Comparison of ENCODE assay signal across 1 cellular context in the genomic region with DNA sequence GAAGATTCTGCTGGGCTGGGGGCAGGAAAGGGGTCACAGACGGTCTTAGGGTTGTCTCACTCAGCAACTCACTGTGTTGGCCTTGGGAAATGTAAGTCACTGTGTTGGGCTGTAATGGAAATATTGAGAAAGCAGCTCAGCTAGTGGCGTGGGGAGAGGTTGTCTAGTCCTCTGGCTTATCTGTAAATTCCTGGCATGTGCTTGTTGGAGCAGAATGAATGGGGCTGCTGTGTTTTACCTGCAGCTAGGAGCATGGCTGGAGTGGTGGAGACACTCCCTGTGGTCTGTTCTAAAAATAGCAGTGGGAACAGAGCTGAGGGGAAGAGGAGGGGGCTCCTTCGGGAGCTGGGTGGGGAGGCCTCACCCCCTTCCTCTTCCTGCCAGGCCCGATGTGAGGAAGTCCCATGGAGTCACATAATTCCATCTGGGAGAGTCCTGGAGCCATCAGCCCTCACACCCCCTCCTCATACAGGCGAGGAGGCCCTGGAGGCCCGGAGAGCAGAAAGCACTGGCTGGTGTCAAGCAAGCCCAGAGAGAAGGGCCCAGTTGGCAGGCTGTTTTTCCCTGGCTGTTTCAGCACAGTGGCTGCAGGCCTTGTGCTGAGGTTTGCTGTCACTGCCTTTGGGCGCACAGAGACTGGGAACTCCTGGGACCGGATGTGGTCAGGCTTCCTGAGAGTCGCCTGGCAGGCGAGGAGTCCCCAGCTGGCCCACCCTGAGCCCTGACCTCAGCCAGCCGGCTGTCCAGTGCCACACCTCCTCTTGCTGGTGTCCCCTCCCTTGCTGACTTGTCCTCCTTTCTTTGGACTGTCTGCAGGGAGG.
TF ChIP-seq lines count a peak whose summit lies in the region.

No MANE protein-coding gene starts in this region.

TF ChIP-seq in K562, 482 proteins besides CTCF, POLR2A, EP300 and RAD21 (continued from another document and continues in another):
- TF ChIP-seq, protein P1, sequence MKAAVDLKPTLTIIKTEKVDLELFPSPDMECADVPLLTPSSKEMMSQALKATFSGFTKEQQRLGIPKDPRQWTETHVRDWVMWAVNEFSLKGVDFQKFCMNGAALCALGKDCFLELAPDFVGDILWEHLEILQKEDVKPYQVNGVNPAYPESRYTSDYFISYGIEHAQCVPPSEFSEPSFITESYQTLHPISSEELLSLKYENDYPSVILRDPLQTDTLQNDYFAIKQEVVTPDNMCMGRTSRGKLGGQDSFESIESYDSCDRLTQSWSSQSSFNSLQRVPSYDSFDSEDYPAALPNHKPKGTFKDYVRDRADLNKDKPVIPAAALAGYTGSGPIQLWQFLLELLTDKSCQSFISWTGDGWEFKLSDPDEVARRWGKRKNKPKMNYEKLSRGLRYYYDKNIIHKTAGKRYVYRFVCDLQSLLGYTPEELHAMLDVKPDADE (conservative IDR thresholded peaks at IDR 0.05; ENCODE audit: control insufficient read depth, low read depth, low read length): no peak
- TF ChIP-seq, protein P2, sequence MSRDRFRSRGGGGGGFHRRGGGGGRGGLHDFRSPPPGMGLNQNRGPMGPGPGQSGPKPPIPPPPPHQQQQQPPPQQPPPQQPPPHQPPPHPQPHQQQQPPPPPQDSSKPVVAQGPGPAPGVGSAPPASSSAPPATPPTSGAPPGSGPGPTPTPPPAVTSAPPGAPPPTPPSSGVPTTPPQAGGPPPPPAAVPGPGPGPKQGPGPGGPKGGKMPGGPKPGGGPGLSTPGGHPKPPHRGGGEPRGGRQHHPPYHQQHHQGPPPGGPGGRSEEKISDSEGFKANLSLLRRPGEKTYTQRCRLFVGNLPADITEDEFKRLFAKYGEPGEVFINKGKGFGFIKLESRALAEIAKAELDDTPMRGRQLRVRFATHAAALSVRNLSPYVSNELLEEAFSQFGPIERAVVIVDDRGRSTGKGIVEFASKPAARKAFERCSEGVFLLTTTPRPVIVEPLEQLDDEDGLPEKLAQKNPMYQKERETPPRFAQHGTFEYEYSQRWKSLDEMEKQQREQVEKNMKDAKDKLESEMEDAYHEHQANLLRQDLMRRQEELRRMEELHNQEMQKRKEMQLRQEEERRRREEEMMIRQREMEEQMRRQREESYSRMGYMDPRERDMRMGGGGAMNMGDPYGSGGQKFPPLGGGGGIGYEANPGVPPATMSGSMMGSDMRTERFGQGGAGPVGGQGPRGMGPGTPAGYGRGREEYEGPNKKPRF (IDR thresholded peaks at IDR 0.05; ENCODE audit: low read depth, low read length): no peak
- TF ChIP-seq CBX3 (IDR thresholded peaks at IDR 0.05; ENCODE audit: borderline replicate concordance in 1 of 2, low read length in 2 of 2): no peak
- TF ChIP-seq, protein P3, sequence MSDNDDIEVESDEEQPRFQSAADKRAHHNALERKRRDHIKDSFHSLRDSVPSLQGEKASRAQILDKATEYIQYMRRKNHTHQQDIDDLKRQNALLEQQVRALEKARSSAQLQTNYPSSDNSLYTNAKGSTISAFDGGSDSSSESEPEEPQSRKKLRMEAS (CRISPR knock-in tag; IDR thresholded peaks at IDR 0.05): peak; percentile 15; the same call in 1 of the 2 replicates
- TF ChIP-seq, protein P4, sequence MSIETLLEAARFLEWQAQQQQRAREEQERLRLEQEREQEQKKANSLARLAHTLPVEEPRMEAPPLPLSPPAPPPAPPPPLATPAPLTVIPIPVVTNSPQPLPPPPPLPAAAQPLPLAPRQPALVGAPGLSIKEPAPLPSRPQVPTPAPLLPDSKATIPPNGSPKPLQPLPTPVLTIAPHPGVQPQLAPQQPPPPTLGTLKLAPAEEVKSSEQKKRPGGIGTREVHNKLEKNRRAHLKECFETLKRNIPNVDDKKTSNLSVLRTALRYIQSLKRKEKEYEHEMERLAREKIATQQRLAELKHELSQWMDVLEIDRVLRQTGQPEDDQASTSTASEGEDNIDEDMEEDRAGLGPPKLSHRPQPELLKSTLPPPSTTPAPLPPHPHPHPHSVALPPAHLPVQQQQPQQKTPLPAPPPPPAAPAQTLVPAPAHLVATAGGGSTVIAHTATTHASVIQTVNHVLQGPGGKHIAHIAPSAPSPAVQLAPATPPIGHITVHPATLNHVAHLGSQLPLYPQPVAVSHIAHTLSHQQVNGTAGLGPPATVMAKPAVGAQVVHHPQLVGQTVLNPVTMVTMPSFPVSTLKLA (conservative IDR thresholded peaks at IDR 0.05): peak in 1 of 2 experiments; percentile 41; a peak in 1 of 4 replicates
- TF ChIP-seq ZNF696 (CRISPR knock-in tag; conservative IDR thresholded peaks at IDR 0.05): no peak
- TF ChIP-seq, protein P5, sequence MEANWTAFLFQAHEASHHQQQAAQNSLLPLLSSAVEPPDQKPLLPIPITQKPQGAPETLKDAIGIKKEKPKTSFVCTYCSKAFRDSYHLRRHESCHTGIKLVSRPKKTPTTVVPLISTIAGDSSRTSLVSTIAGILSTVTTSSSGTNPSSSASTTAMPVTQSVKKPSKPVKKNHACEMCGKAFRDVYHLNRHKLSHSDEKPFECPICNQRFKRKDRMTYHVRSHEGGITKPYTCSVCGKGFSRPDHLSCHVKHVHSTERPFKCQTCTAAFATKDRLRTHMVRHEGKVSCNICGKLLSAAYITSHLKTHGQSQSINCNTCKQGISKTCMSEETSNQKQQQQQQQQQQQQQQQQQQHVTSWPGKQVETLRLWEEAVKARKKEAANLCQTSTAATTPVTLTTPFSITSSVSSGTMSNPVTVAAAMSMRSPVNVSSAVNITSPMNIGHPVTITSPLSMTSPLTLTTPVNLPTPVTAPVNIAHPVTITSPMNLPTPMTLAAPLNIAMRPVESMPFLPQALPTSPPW (CRISPR knock-in tag; IDR thresholded peaks at IDR 0.05): peak; percentile 30; the same call in 1 of the 2 replicates
- TF ChIP-seq, protein P6, sequence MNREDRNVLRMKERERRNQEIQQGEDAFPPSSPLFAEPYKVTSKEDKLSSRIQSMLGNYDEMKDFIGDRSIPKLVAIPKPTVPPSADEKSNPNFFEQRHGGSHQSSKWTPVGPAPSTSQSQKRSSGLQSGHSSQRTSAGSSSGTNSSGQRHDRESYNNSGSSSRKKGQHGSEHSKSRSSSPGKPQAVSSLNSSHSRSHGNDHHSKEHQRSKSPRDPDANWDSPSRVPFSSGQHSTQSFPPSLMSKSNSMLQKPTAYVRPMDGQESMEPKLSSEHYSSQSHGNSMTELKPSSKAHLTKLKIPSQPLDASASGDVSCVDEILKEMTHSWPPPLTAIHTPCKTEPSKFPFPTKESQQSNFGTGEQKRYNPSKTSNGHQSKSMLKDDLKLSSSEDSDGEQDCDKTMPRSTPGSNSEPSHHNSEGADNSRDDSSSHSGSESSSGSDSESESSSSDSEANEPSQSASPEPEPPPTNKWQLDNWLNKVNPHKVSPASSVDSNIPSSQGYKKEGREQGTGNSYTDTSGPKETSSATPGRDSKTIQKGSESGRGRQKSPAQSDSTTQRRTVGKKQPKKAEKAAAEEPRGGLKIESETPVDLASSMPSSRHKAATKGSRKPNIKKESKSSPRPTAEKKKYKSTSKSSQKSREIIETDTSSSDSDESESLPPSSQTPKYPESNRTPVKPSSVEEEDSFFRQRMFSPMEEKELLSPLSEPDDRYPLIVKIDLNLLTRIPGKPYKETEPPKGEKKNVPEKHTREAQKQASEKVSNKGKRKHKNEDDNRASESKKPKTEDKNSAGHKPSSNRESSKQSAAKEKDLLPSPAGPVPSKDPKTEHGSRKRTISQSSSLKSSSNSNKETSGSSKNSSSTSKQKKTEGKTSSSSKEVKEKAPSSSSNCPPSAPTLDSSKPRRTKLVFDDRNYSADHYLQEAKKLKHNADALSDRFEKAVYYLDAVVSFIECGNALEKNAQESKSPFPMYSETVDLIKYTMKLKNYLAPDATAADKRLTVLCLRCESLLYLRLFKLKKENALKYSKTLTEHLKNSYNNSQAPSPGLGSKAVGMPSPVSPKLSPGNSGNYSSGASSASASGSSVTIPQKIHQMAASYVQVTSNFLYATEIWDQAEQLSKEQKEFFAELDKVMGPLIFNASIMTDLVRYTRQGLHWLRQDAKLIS (CRISPR knock-in tag; IDR thresholded peaks at IDR 0.05): no peak
- peak; percentile 35; the same call in 1 of the 2 replicates for TF ChIP-seq TEAD4 (IDR thresholded peaks at IDR 0.05; ENCODE audit: low read length)
- TF ChIP-seq TEAD4 (CRISPR knock-in tag; IDR thresholded peaks at IDR 0.05; ENCODE audit: borderline replicate concordance): no peak
- peak; percentile 25; the same call in 1 of the 2 replicates for TF ChIP-seq ETV1 (tag; conservative IDR thresholded peaks at IDR 0.05; ENCODE audit: low read depth)
- no peak for TF ChIP-seq PYGO2 (tag; IDR thresholded peaks at IDR 0.05)
- peak; percentile 46; the same call in 1 of the 2 replicates for TF ChIP-seq MYC (IDR thresholded peaks at IDR 0.05; ENCODE audit: low read depth, low read length)
- TF ChIP-seq MYC (CRISPR knock-in tag; IDR thresholded peaks at IDR 0.05; ENCODE audit: borderline replicate concordance, low read depth): no peak
- TF ChIP-seq CTBP1 (IDR thresholded peaks at IDR 0.05; ENCODE audit: borderline replicate concordance): peak; percentile 18; the same call in 1 of the 2 replicates
- TF ChIP-seq TEAD1 (CRISPR knock-in tag; IDR thresholded peaks at IDR 0.05): peak; percentile 59 to 72; a peak in 3 of 4 replicates
- TF ChIP-seq, protein P7, sequence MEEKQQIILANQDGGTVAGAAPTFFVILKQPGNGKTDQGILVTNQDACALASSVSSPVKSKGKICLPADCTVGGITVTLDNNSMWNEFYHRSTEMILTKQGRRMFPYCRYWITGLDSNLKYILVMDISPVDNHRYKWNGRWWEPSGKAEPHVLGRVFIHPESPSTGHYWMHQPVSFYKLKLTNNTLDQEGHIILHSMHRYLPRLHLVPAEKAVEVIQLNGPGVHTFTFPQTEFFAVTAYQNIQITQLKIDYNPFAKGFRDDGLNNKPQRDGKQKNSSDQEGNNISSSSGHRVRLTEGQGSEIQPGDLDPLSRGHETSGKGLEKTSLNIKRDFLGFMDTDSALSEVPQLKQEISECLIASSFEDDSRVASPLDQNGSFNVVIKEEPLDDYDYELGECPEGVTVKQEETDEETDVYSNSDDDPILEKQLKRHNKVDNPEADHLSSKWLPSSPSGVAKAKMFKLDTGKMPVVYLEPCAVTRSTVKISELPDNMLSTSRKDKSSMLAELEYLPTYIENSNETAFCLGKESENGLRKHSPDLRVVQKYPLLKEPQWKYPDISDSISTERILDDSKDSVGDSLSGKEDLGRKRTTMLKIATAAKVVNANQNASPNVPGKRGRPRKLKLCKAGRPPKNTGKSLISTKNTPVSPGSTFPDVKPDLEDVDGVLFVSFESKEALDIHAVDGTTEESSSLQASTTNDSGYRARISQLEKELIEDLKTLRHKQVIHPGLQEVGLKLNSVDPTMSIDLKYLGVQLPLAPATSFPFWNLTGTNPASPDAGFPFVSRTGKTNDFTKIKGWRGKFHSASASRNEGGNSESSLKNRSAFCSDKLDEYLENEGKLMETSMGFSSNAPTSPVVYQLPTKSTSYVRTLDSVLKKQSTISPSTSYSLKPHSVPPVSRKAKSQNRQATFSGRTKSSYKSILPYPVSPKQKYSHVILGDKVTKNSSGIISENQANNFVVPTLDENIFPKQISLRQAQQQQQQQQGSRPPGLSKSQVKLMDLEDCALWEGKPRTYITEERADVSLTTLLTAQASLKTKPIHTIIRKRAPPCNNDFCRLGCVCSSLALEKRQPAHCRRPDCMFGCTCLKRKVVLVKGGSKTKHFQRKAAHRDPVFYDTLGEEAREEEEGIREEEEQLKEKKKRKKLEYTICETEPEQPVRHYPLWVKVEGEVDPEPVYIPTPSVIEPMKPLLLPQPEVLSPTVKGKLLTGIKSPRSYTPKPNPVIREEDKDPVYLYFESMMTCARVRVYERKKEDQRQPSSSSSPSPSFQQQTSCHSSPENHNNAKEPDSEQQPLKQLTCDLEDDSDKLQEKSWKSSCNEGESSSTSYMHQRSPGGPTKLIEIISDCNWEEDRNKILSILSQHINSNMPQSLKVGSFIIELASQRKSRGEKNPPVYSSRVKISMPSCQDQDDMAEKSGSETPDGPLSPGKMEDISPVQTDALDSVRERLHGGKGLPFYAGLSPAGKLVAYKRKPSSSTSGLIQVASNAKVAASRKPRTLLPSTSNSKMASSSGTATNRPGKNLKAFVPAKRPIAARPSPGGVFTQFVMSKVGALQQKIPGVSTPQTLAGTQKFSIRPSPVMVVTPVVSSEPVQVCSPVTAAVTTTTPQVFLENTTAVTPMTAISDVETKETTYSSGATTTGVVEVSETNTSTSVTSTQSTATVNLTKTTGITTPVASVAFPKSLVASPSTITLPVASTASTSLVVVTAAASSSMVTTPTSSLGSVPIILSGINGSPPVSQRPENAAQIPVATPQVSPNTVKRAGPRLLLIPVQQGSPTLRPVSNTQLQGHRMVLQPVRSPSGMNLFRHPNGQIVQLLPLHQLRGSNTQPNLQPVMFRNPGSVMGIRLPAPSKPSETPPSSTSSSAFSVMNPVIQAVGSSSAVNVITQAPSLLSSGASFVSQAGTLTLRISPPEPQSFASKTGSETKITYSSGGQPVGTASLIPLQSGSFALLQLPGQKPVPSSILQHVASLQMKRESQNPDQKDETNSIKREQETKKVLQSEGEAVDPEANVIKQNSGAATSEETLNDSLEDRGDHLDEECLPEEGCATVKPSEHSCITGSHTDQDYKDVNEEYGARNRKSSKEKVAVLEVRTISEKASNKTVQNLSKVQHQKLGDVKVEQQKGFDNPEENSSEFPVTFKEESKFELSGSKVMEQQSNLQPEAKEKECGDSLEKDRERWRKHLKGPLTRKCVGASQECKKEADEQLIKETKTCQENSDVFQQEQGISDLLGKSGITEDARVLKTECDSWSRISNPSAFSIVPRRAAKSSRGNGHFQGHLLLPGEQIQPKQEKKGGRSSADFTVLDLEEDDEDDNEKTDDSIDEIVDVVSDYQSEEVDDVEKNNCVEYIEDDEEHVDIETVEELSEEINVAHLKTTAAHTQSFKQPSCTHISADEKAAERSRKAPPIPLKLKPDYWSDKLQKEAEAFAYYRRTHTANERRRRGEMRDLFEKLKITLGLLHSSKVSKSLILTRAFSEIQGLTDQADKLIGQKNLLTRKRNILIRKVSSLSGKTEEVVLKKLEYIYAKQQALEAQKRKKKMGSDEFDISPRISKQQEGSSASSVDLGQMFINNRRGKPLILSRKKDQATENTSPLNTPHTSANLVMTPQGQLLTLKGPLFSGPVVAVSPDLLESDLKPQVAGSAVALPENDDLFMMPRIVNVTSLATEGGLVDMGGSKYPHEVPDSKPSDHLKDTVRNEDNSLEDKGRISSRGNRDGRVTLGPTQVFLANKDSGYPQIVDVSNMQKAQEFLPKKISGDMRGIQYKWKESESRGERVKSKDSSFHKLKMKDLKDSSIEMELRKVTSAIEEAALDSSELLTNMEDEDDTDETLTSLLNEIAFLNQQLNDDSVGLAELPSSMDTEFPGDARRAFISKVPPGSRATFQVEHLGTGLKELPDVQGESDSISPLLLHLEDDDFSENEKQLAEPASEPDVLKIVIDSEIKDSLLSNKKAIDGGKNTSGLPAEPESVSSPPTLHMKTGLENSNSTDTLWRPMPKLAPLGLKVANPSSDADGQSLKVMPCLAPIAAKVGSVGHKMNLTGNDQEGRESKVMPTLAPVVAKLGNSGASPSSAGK (IDR thresholded peaks at IDR 0.05): peak; percentile 61
- TF ChIP-seq KAT7 (CRISPR knock-in tag; IDR thresholded peaks at IDR 0.05; ENCODE audit: borderline replicate concordance): no peak
- no peak for TF ChIP-seq ZNF121 (CRISPR knock-in tag; conservative IDR thresholded peaks at IDR 0.05)
- TF ChIP-seq L3MBTL2 (IDR thresholded peaks at IDR 0.05): peak; percentile 60
- peak; percentile 39; the same call in 1 of the 2 replicates for TF ChIP-seq JUND (IDR thresholded peaks at IDR 0.05; ENCODE audit: borderline replicate concordance, low read depth, low read length)
- peak; percentile 73; the same call in 2 of the 3 replicates for TF ChIP-seq JUND (tag; IDR thresholded peaks at IDR 0.05; ENCODE audit: borderline replicate concordance, low read depth, low read length)
- peak; percentile 23; the same call in 1 of the 2 replicates for TF ChIP-seq ARID1B (IDR thresholded peaks at IDR 0.05)
- TF ChIP-seq LARP7 (IDR thresholded peaks at IDR 0.05): no peak
